Comparison of ENCODE assay signal across 9 cellular contexts in the genomic region with DNA sequence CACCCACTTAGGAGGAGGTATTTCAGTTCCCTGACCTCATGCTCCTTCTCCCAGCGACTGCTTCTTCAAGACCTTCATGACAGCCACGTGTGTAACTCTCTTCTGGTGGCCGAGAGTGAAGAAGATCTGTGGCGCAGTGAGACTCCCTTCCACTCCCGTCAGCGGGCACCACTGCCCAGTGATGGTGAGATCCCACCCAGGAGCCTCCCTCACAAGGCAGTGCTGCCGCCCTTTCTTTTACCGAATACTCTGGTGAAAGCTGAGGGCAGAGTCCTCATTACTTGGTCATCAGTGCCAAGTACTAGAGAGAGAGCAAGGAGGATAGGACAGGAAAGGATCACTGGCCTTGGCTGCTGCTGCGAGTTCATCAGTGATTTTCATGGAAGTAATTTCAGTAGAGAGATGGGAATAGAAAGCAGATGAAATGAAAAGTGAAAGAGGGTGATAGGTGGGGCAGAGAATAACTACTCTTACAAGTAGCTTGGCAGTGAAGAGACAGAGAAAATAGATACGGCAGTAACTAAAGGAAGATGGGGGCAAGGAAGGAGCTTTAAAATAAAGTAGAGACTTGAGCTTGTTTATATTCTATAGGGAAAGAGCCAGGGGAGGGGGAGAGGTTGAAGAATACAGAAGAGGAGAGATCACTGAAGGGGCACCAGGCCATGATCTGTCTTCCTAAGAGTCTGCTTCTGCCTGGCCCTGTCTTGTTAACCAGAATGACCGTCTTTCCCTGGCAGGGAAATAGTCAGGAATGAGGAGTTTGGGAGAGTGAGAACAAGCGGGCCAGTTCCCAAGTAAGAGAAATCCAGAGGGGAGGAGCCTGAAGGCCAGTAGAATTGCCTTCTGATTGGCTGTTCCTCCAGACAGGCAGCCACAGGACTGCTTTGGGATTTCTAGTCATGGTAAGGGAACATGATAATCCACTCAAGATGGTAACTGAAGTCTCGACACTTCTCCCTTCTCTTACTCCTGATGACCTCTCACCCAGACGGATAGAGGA. TPM values are rescaled to one million over a fixed set of nuclear protein-coding genes. Genes with fewer than 3 reads are reported as not detected.
DNase-seq lines count a peak whose midpoint lies in the region; ATAC-seq, FAIRE-seq and TF ChIP-seq lines count a peak whose summit lies in the region.
"Had no signal": no experiment of that assay in that cellular context is flagged by ENCODE, and none has a peak within 500 bp of the region (broad histone marks: within the 10 kb centered on the region; RNA-seq: fewer than 3 reads in every experiment).

No MANE protein-coding gene starts in this region.

- no peak overlapping the region for H2BK120ac ChIP-seq in H1 (replicated peaks; ENCODE audit: low read depth, low read length)

- H4K5ac ChIP-seq in H1 (ENCODE audit: insufficient read length, low read depth, low read length), result no peak overlapping the region

- peaks cover 8% of the 10 kb centered on the region for H3K36me3 Mint-ChIP-seq in activated CD8-positive, alpha-beta memory T cell treated with anti-CD3 and anti-CD28 coated beads, Interleukin-2, amount 10 ng/mL, durations not matched to agents 7 days and 5 days
- H3K36me3 Mint-ChIP-seq in memory B cell, result peaks cover 25% of the 10 kb centered on the region

- no peak for TF ChIP-seq RAD21 in H1 (IDR thresholded peaks at IDR 0.05 in 1 of 2, conservative IDR thresholded peaks at IDR 0.05 in 1 of 2; ENCODE audit: low read depth in 2 of 2, low read length in 2 of 2)

- no peaks in the 10 kb centered on the region for H3K79me2 ChIP-seq in H1 (ENCODE audit: control insufficient read depth in 1 of 2, insufficient read depth in 2 of 2, low read length in 2 of 2)

- H2AK5ac ChIP-seq in H1 (ENCODE audit: low read depth, low read length), result no peak overlapping the region

- no peak for TF ChIP-seq CTCF in H1 (IDR thresholded peaks at IDR 0.05; ENCODE audit: control extremely low read depth in 1 of 3, insufficient read depth in 1 of 3, low read depth in 1 of 3, low read length in 3 of 3)
- no peak for TF ChIP-seq CTCF in thoracic aorta (IDR thresholded peaks at IDR 0.05)

- H3K27me3 ChIP-seq in H1 (replicated peaks in 1 of 4; ENCODE audit: control insufficient read depth in 3 of 4, extremely low read depth in 1 of 4, insufficient read depth in 3 of 4, low read length in 3 of 4) (no peaks in the 10 kb centered on the region), thoracic aorta (replicated peaks; ENCODE audit: insufficient read depth) (no peaks in the 10 kb centered on the region)

- H2BK12ac ChIP-seq in H1 (ENCODE audit: low read depth, low read length), result no peak overlapping the region

- no peak overlapping the region for H3K27ac ChIP-seq in H1 (ENCODE audit: low read depth, low read length)
- H3K27ac ChIP-seq in thoracic aorta, result peak overlapping the region; percentile 65 to 67

- no peak overlapping the region for H2BK20ac ChIP-seq in H1 (ENCODE audit: low read length)

- no peak overlapping the region for H2BK15ac ChIP-seq in H1 (ENCODE audit: low read length)

- H3K4me1 ChIP-seq in H1 (replicated peaks in 1 of 4; ENCODE audit: control insufficient read depth in 3 of 4, insufficient read depth in 4 of 4, low read length in 3 of 4) (no peaks in the 10 kb centered on the region), thoracic aorta (ENCODE audit: control insufficient read depth in 1 of 2, low read depth in 2 of 2) (peaks cover 0 to 9% of the 10 kb centered on the region in 2 donors)

- peak; percentile 9 for DNase-seq in activated CD8-positive, alpha-beta memory T cell treated with anti-CD3 and anti-CD28 coated beads, Interleukin-2, amount 50 U/mL, for 4 hours
- DNase-seq in activated CD8-positive, alpha-beta memory T cell treated with anti-CD3 and anti-CD28 coated beads, Interleukin-2, amount 10 ng/mL, durations not matched to agents 7 days and 5 days, result no peak
- DNase-seq in H1 (ENCODE audit: low read depth in 1 of 2, low spot score in 2 of 2) (no peak), memory B cell (ENCODE audit: low spot score in 2 of 2) (no peak), thoracic aorta (ENCODE audit: low spot score) (no peak), amniotic stem cell (lab: John Stamatoyannopoulos, UW) (no peak), NCI-H2081 treated with DMSO at 0.1 percent for 48 hours (lab: John Stamatoyannopoulos, UW) (no peak), NCI-H510A treated with DMSO at 0.1 percent for 48 hours (lab: John Stamatoyannopoulos, UW) (no peak)
- DNase-seq: ACHN had no signal

- no peak overlapping the region for H3K56ac ChIP-seq in H1 (replicated peaks; ENCODE audit: insufficient read length, low read depth, low read length)

- CTCF ChIA-PET in activated CD8-positive, alpha-beta memory T cell treated with anti-CD3 and anti-CD28 coated beads, Interleukin-2, amount 10 ng/mL, durations not matched to agents 7 days and 5 days (lab: Charles Lee), result no interaction called here
- CTCF ChIA-PET in H1 (lab: Charles Lee; ENCODE audit: partially characterized antibody), result interaction anchor here (0.6 to 1.4 kb wide), 4 partner anchors 11 to 69 kb away, joined by 3 to 5 read pairs (median 4); no protein-coding TSS in a partner anchor

- H3K36me3 ChIP-seq in H1 (ENCODE audit: control insufficient read depth in 2 of 4, insufficient read depth in 4 of 4, low read length in 3 of 4), result peaks cover 2 to 30% (median 14%) of the 10 kb centered on the region in 4 experiments
- H3K36me3 ChIP-seq in thoracic aorta, result peaks cover 69% of the 10 kb centered on the region

- no peak for TF ChIP-seq EP300 in H1 (IDR thresholded peaks at IDR 0.05; ENCODE audit: borderline replicate concordance in 1 of 2, low read depth in 2 of 2, low read length in 2 of 2)

- H3K79me1 ChIP-seq in H1 (ENCODE audit: low read depth, low read length), result no peaks in the 10 kb centered on the region

- no peak overlapping the region for H3K14ac ChIP-seq in H1 (ENCODE audit: insufficient read length)

- H4K20me1 ChIP-seq in H1 (replicated peaks in 1 of 2; ENCODE audit: control insufficient read depth in 1 of 2, insufficient read depth in 2 of 2, low read length in 2 of 2), result peaks cover 0 to 4% of the 10 kb centered on the region in 2 experiments

- POLR2A ChIA-PET in H1 (lab: Charles Lee; ENCODE audit: partially characterized antibody), result interaction anchor here (0.9 to 1.8 kb wide), 4 partner anchors 10 to 19 kb away, joined by 3 to 6 read pairs (median 4); a partner anchor contains a TSS

- FAIRE-seq in H1 (lab: Jason Lieb, UNC), result peak; percentile 58

- no peak overlapping the region for H2AFZ ChIP-seq in H1 (ENCODE audit: low read length)

- TF ChIP-seq POLR2A in H1 (IDR thresholded peaks at IDR 0.05; ENCODE audit: control extremely low read depth in 1 of 2, low read depth in 2 of 2, low read length in 2 of 2), result no peak

- H3K23me2 ChIP-seq in H1 (ENCODE audit: low read depth, low read length), result no peaks in the 10 kb centered on the region

- 86% methylated on average over 14 of the region's 14 CpGs; no CpG with 5 or more reads in 1 of the 2 experiments for WGBS in H1 (ENCODE audit: extremely low coverage in 1 of 2, insufficient coverage in 1 of 2, insufficient read length in 1 of 2, insufficient replicate concordance in 2 of 2, low coverage in 1 of 2, low lambda C conversion rate in 2 of 2, missing lambda C conversion rate in 1 of 2), 2 experiments

- H3K27me3 Mint-ChIP-seq in activated CD8-positive, alpha-beta memory T cell treated with anti-CD3 and anti-CD28 coated beads, Interleukin-2, amount 10 ng/mL, durations not matched to agents 7 days and 5 days, result no peaks in the 10 kb centered on the region
- no peaks in the 10 kb centered on the region for H3K27me3 Mint-ChIP-seq in memory B cell

- H3K4me3 ChIP-seq in H1 (ENCODE audit: extremely low read depth in 1 of 4, insufficient read depth in 2 of 4, low read depth in 3 of 4, low read length in 4 of 4) (no peak overlapping the region), thoracic aorta (no peak overlapping the region)

- H3K9me3 ChIP-seq in H1 (ENCODE audit: insufficient read depth in 2 of 2, low read depth in 1 of 2, low read length in 1 of 2) (no peaks in the 10 kb centered on the region), thoracic aorta (no peaks in the 10 kb centered on the region)

- no peak overlapping the region for H2BK5ac ChIP-seq in H1 (ENCODE audit: low read depth, low read length)

- no peaks in the 10 kb centered on the region for H3K4me1 Mint-ChIP-seq in activated CD8-positive, alpha-beta memory T cell treated with anti-CD3 and anti-CD28 coated beads, Interleukin-2, amount 10 ng/mL, durations not matched to agents 7 days and 5 days
- no peaks in the 10 kb centered on the region for H3K4me1 Mint-ChIP-seq in memory B cell

- H3K9ac ChIP-seq in H1 (replicated peaks in 1 of 4; ENCODE audit: extremely low read depth in 1 of 4, low read depth in 3 of 4, low read length in 3 of 4), result no peak overlapping the region

- H3K4me3 Mint-ChIP-seq in activated CD8-positive, alpha-beta memory T cell treated with anti-CD3 and anti-CD28 coated beads, Interleukin-2, amount 10 ng/mL, durations not matched to agents 7 days and 5 days, result no peak overlapping the region
- no peak overlapping the region for H3K4me3 Mint-ChIP-seq in memory B cell

- no peak overlapping the region for H4K91ac ChIP-seq in H1 (replicated peaks; ENCODE audit: insufficient read length, low read length)

- no peak overlapping the region for H3K23ac ChIP-seq in H1 (ENCODE audit: insufficient read length)

- no peak overlapping the region for H4K8ac ChIP-seq in H1 (ENCODE audit: extremely low read depth, insufficient read depth, low read length)

- no peak for ATAC-seq in activated CD8-positive, alpha-beta memory T cell treated with anti-CD3 and anti-CD28 coated beads, Interleukin-2, amount 10 ng/mL, durations not matched to agents 7 days and 5 days
- ATAC-seq in memory B cell (ENCODE audit: low read depth) (no peak), thoracic aorta (ENCODE audit: insufficient number of reproducible peaks, low FRiP score, low read depth) (peak; percentile 80)

- H3K27ac Mint-ChIP-seq in activated CD8-positive, alpha-beta memory T cell treated with anti-CD3 and anti-CD28 coated beads, Interleukin-2, amount 10 ng/mL, durations not matched to agents 7 days and 5 days, result no peak overlapping the region
- peak overlapping the region; percentile 1 for H3K27ac Mint-ChIP-seq in memory B cell

- no peak overlapping the region for H3K18ac ChIP-seq in H1 (ENCODE audit: extremely low read depth, low read length)

- no peak overlapping the region for H3K4me2 ChIP-seq in H1 (ENCODE audit: insufficient read depth in 1 of 2, low read depth in 2 of 2, low read length in 2 of 2)

- H3K9me3 Mint-ChIP-seq in activated CD8-positive, alpha-beta memory T cell treated with anti-CD3 and anti-CD28 coated beads, Interleukin-2, amount 10 ng/mL, durations not matched to agents 7 days and 5 days (ENCODE audit: low read depth), result no peaks in the 10 kb centered on the region
- no peaks in the 10 kb centered on the region for H3K9me3 Mint-ChIP-seq in memory B cell

- no peak overlapping the region for H3K4ac ChIP-seq in H1 (replicated peaks; ENCODE audit: insufficient read length, low read depth, low read length)

RNA-seq across cellular contexts. Expression of a gene that starts 18.3 kb away (rescaled TPM):
- 1 to 10 TPM; 7.1 to 8.0 TPM for total RNA-seq in activated CD8-positive, alpha-beta memory T cell treated with anti-CD3 and anti-CD28 coated beads, Interleukin-2, amount 10 ng/mL, durations not matched to agents 7 days and 5 days
- 17.0 and 17.7 TPM in 2 replicates for total RNA-seq in H1 (2021; fragmentation: NEBNext Ultra II Directional; extraction: Animal tissue kit (Norgen Biotek cat#: 25700))
- polyA plus RNA-seq in H1 (2011; rRNA removed), result 14.4 and 21.8 TPM in 2 replicates
- 19.0 TPM for polyA plus RNA-seq in H1 (2011; cell fraction: cytosol; rRNA removed)
- polyA plus RNA-seq in H1 (2011; cell fraction: nucleus; rRNA removed), result 61.7 TPM
- 17.4 to 26.8 TPM (median 22.2 TPM) in 4 replicates for polyA plus RNA-seq in H1 (2012, experiment 1 of 2)
- polyA plus RNA-seq in H1 (2012, experiment 2 of 2), result 13.2 TPM
- polyA plus RNA-seq in H1 (2013, experiment 1 of 2), result 9.6 TPM
- 10.0 TPM for polyA plus RNA-seq in H1 (2013, experiment 2 of 2)
- 4.2 and 8.0 TPM in 2 replicates for polyA minus RNA-seq in H1 (2011; rRNA and poly(A)+ RNA removed)
- 10.1 TPM for polyA minus RNA-seq in H1 (2011; cell fraction: cytosol; rRNA and poly(A)+ RNA removed)
- polyA minus RNA-seq in H1 (2011; cell fraction: nucleus; rRNA and poly(A)+ RNA removed), result 19.7 TPM
- 10 to 100 TPM; 57.7 to 70.0 TPM for total RNA-seq in thoracic aorta

RNA-seq across cellular contexts. Expression of a gene that starts 45.7 kb away (rescaled TPM):
- 10 to 100 TPM; 52.2 to 60.2 TPM for total RNA-seq in activated CD8-positive, alpha-beta memory T cell treated with anti-CD3 and anti-CD28 coated beads, Interleukin-2, amount 10 ng/mL, durations not matched to agents 7 days and 5 days
- total RNA-seq in H1 (2021; fragmentation: NEBNext Ultra II Directional; extraction: Animal tissue kit (Norgen Biotek cat#: 25700)), result 12.9 and 13.8 TPM in 2 replicates
- 4.7 and 8.0 TPM in 2 replicates for polyA plus RNA-seq in H1 (2011; rRNA removed)
- 3.8 TPM for polyA plus RNA-seq in H1 (2011; cell fraction: cytosol; rRNA removed)
- polyA plus RNA-seq in H1 (2011; cell fraction: nucleus; rRNA removed), result 35.9 TPM
- polyA plus RNA-seq in H1 (2012, experiment 1 of 2), result 6.5 to 8.1 TPM (median 6.7 TPM) in 4 replicates
- 13.4 TPM for polyA plus RNA-seq in H1 (2012, experiment 2 of 2)
- polyA plus RNA-seq in H1 (2013, experiment 1 of 2), result 5.2 TPM
- polyA plus RNA-seq in H1 (2013, experiment 2 of 2), result 3.5 TPM
- 30.2 and 31.0 TPM in 2 replicates for polyA minus RNA-seq in H1 (2011; rRNA and poly(A)+ RNA removed)
- 6.6 TPM for polyA minus RNA-seq in H1 (2011; cell fraction: cytosol; rRNA and poly(A)+ RNA removed)
- 40.9 TPM for polyA minus RNA-seq in H1 (2011; cell fraction: nucleus; rRNA and poly(A)+ RNA removed)
- total RNA-seq in thoracic aorta, result 10 to 100 TPM; 50.0 to 65.3 TPM

RNA-seq across cellular contexts. Expression of a gene that starts 45.8 kb away (rescaled TPM):
- total RNA-seq in activated CD8-positive, alpha-beta memory T cell treated with anti-CD3 and anti-CD28 coated beads, Interleukin-2, amount 10 ng/mL, durations not matched to agents 7 days and 5 days, result 10 to 100 TPM; 38.7 to 43.6 TPM
- total RNA-seq in H1 (2021; fragmentation: NEBNext Ultra II Directional; extraction: Animal tissue kit (Norgen Biotek cat#: 25700)), result 19.5 and 20.6 TPM in 2 replicates
- polyA plus RNA-seq in H1 (2011; rRNA removed), result 6.7 and 7.0 TPM in 2 replicates
- polyA plus RNA-seq in H1 (2011; cell fraction: cytosol; rRNA removed), result 9.7 TPM
- polyA plus RNA-seq in H1 (2011; cell fraction: nucleus; rRNA removed), result 13.6 TPM
- 19.8 to 23.8 TPM (median 22.3 TPM) in 4 replicates for polyA plus RNA-seq in H1 (2012, experiment 1 of 2)
- 8.5 TPM for polyA plus RNA-seq in H1 (2012, experiment 2 of 2)
- polyA plus RNA-seq in H1 (2013, experiment 1 of 2), result 12.8 TPM
- polyA plus RNA-seq in H1 (2013, experiment 2 of 2), result 14.3 TPM
- 5.1 and 9.8 TPM in 2 replicates for polyA minus RNA-seq in H1 (2011; rRNA and poly(A)+ RNA removed)
- polyA minus RNA-seq in H1 (2011; cell fraction: cytosol; rRNA and poly(A)+ RNA removed), result 5.2 TPM
- polyA minus RNA-seq in H1 (2011; cell fraction: nucleus; rRNA and poly(A)+ RNA removed), result 13.1 TPM
- total RNA-seq in thoracic aorta, result 10 to 100 TPM; 33.8 to 52.7 TPM
